Comparison of ENCODE assay signal across 4 cellular contexts in the genomic region with DNA sequence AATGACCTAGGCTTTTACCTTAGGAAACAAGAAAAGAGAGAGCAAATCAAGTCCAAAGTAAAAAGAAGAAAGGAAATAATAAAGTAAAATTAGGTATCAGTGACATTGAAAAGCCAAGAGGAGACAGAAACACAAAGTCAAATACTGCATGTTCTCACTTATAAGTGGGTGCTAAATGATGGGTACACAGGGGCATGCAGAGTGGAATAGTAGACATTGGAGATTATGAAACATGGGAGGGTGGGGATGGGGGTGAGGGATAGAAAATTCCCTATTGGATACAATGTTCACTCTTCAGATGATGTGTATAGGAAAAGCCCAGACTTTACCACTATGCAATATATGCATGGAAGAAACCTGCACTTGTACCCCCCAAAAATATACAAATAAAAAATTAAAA.
"Had no signal": no experiment of that assay in that cellular context is flagged by ENCODE, and none has a peak within 500 bp of the region (broad histone marks: within the 10 kb centered on the region; RNA-seq: fewer than 3 reads in every experiment).

No MANE protein-coding gene starts in this region.

- ATAC-seq: HepG2, K562 had no signal

- DNase-seq: IMR-90 had no signal

- H3K4me3 ChIP-seq: K562 had no signal

- H3K27ac ChIP-seq: HL-60 had no signal
